In genomic region chr4:1575418-1576199, GRCh38 we compare ENCODE assay signal across 23 cellular contexts.
"Had no signal": no experiment of that assay in that cellular context is flagged by ENCODE, and none has a peak within 500 bp of the region (broad histone marks: within the 10 kb centered on the region; RNA-seq: fewer than 3 reads in every experiment).

No MANE protein-coding gene starts in this region.

- H3K27ac Mint-ChIP-seq: activated CD8-positive, alpha-beta T cell treated with anti-CD3 and anti-CD28 coated beads, Interleukin-2, amount 10 ng/mL, durations not matched to agents 7 days and 5 days; activated naive CD4-positive, alpha-beta T cell treated with anti-CD3 and anti-CD28 coated beads, Interleukin-2, amount 50 U/mL, for 24 hours; natural killer cell treated with Interleukin-12 subunit alpha and Interleukin-12 subunit beta and Interleukin-15 and Interleukin-18, amount 100 ng/mL, for 72 hours; T-helper 17 cell had no signal

- FAIRE-seq: islet of Langerhans, urothelium cell line had no signal

- H3K9ac ChIP-seq: parathyroid adenoma had no signal

- DNase-seq: activated CD4-positive, alpha-beta T cell treated with anti-CD3 and anti-CD28 coated beads for 4 hours; activated CD8-positive, alpha-beta memory T cell treated with anti-CD3 and anti-CD28 coated beads, Interleukin-2, amount 50 U/mL, for 4 hours; activated CD8-positive, alpha-beta T cell treated with anti-CD3 and anti-CD28 coated beads, Interleukin-2, amount 10 ng/mL, durations not matched to agents 7 days and 5 days; activated effector memory CD4-positive, alpha-beta T cell treated with anti-CD3 and anti-CD28 coated beads, Interleukin-2, amount 50 U/mL, for 16 hours; activated T-cell treated with anti-CD3 and anti-CD28 coated beads, Interleukin-2, amount 50 U/mL, for 48 hours; adrenal gland; cortex of kidney; effector CD8-positive, alpha-beta T cell; gastrocnemius medialis; mesenchymal stem cell; stimulated activated CD4-positive, alpha-beta T cell treated with anti-CD3 and anti-CD28 coated beads, Interleukin-4, amount 100 ng/mL, for 24 hours; stimulated activated naive CD4-positive, alpha-beta T cell; T-helper 17 cell; tibial artery had no signal

- H3K36me3 ChIP-seq: adrenal gland, gastrocnemius medialis, heart right ventricle, left lung, tibial artery had no signal

- H2AFZ ChIP-seq: parathyroid adenoma had no signal

- H3K27ac ChIP-seq: adrenal gland, gastrocnemius medialis, heart right ventricle, left lung, parathyroid adenoma, skin epidermis, tibial artery had no signal

- H3K36me3 Mint-ChIP-seq: activated naive CD4-positive, alpha-beta T cell treated with anti-CD3 and anti-CD28 coated beads, Interleukin-2, amount 50 U/mL, for 24 hours; natural killer cell treated with Interleukin-12 subunit alpha and Interleukin-12 subunit beta and Interleukin-15 and Interleukin-18, amount 100 ng/mL, for 72 hours had no signal

- H3K4me3 ChIP-seq: adrenal gland, gastrocnemius medialis, heart right ventricle, left lung, skin epidermis, tibial artery had no signal

- ATAC-seq: activated CD8-positive, alpha-beta T cell treated with anti-CD3 and anti-CD28 coated beads, Interleukin-2, amount 10 ng/mL, durations not matched to agents 7 days and 5 days; gastrocnemius medialis; heart right ventricle; left lung; natural killer cell treated with Interleukin-12 subunit alpha and Interleukin-12 subunit beta and Interleukin-15 and Interleukin-18, amount 100 ng/mL, for 72 hours; T-helper 17 cell had no signal

- H3K9me3 Mint-ChIP-seq: activated naive CD4-positive, alpha-beta T cell treated with anti-CD3 and anti-CD28 coated beads, Interleukin-2, amount 50 U/mL, for 24 hours; central memory CD8-positive, alpha-beta T cell; natural killer cell treated with Interleukin-12 subunit alpha and Interleukin-12 subunit beta and Interleukin-15 and Interleukin-18, amount 100 ng/mL, for 72 hours had no signal

- H3K4me1 ChIP-seq: parathyroid adenoma had no signal

- H3K27me3 Mint-ChIP-seq: activated naive CD4-positive, alpha-beta T cell treated with anti-CD3 and anti-CD28 coated beads, Interleukin-2, amount 50 U/mL, for 24 hours; central memory CD8-positive, alpha-beta T cell; natural killer cell treated with Interleukin-12 subunit alpha and Interleukin-12 subunit beta and Interleukin-15 and Interleukin-18, amount 100 ng/mL, for 72 hours; T-helper 17 cell had no signal

- H3K9me3 ChIP-seq: adrenal gland, gastrocnemius medialis, heart right ventricle, left lung, tibial artery had no signal

- H3K27me3 ChIP-seq: adrenal gland, left lung had no signal

- H3K79me2 ChIP-seq: parathyroid adenoma had no signal

- H3K4me3 Mint-ChIP-seq: activated CD8-positive, alpha-beta T cell treated with anti-CD3 and anti-CD28 coated beads, Interleukin-2, amount 10 ng/mL, durations not matched to agents 7 days and 5 days; activated naive CD4-positive, alpha-beta T cell treated with anti-CD3 and anti-CD28 coated beads, Interleukin-2, amount 50 U/mL, for 24 hours; natural killer cell treated with Interleukin-12 subunit alpha and Interleukin-12 subunit beta and Interleukin-15 and Interleukin-18, amount 100 ng/mL, for 72 hours; T-helper 17 cell had no signal
